8 cellular contexts compared by ENCODE assay signal in the genomic region with DNA sequence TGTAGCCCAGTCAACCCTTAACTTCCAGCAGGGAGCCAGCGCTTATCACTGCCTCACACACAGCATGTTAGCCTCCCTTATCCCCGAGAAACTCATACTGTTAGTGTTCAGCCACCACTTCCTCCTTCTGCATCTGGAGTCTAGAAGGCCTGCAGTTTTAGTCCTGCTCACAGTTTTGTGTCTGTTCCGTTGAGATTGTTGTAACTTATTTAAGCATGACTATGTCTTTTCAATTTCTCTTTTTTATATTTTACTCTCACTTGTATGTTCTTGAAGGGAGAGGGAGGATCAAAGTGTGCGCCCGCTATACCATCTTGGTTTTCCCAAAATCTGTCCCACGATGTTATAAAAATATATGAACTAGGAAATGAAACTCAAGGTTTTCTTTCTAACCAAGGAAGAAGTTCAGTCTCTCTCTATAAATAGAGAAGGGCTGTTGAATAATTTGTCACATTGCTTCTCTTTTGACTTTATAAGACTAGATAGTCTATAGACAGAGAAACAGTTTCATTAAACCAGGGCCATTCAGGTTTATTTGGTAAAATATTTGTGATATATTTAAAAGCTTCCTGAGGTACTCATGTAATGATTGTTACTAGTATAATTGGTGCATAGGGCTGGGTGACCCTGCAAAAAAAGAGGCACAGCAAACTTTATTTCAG. TPM values are rescaled to one million over a fixed set of nuclear protein-coding genes. Genes with fewer than 3 reads are reported as not detected.
A peak's percentile ranks its signal among the peaks of the same experiment; 100 is the strongest.
DNase-seq lines count a peak whose midpoint lies in the region; ATAC-seq and TF ChIP-seq lines count a peak whose summit lies in the region.
"Not testable (repeated sequence)": the region's sequence is repeated elsewhere in the genome, so short reads cannot be mapped to it uniquely, and the experiment has no call there.

No MANE protein-coding gene starts in this region.

- not testable (repeated sequence) for H3K9me3 ChIP-seq in BLaER1 treated with 17β-estradiol and CSF1 and Interleukin-3, amounts not matched to agents 10 nM and 100 nM (replicated peaks in 1 of 11); T-helper 17 cell (ENCODE audit: control insufficient read depth, low read length, poor library complexity, severe bottlenecking)

- peak overlapping the region; percentile 31 for H3K4me3 Mint-ChIP-seq in T-helper 17 cell
- H3K4me3 Mint-ChIP-seq in neural crest cell, result peak overlapping the region; percentile 65

- peak overlapping the region; percentile 49 to 92 (median 76) for H3K4me2 ChIP-seq in BLaER1 treated with 17β-estradiol and CSF1 and Interleukin-3, amounts not matched to agents 10 nM and 100 nM

- H3K4me1 Mint-ChIP-seq in T-helper 17 cell, neural crest cell: not testable (repeated sequence)

- H3K9me3 Mint-ChIP-seq in neural crest cell, result not testable (repeated sequence)

- peaks cover 30 to 43% (median 36%) of the 10 kb centered on the region in 10 experiments for H3K4me1 ChIP-seq in BLaER1 treated with 17β-estradiol and CSF1 and Interleukin-3, amounts not matched to agents 10 nM and 100 nM

- not testable (repeated sequence) for H3K27ac Mint-ChIP-seq in T-helper 17 cell; neural crest cell (ENCODE audit: unreplicated experiment)

- not testable (repeated sequence) for H3K36me3 Mint-ChIP-seq in T-helper 17 cell (ENCODE audit: low read depth); neural crest cell (ENCODE audit: low read depth)

- ATAC-seq in GM18868 (IDR thresholded peaks at IDR 0.05; ENCODE audit: unreplicated experiment) (peak; percentile 49), GM21529 (IDR thresholded peaks at IDR 0.05; ENCODE audit: unreplicated experiment) (peak; percentile 39), HG03565 (IDR thresholded peaks at IDR 0.05; ENCODE audit: unreplicated experiment) (peak; percentile 37)
- not testable (repeated sequence) for ATAC-seq in T-helper 17 cell

- peak overlapping the region; percentile 28 to 70 (median 60); a peak in 21 of 22 replicates for H3K9ac ChIP-seq in BLaER1 treated with 17β-estradiol and CSF1 and Interleukin-3, amounts not matched to agents 10 nM and 100 nM

- H3K4me3 ChIP-seq in BLaER1 treated with 17β-estradiol and CSF1 and Interleukin-3, amounts not matched to agents 10 nM and 100 nM, result peak overlapping the region in 6 of 10 experiments; percentile 10 to 24 (median 19); a peak in 6 of 20 replicates
- not testable (repeated sequence) for H3K4me3 ChIP-seq in choroid plexus epithelial cell (ENCODE audit: low read depth, low read length)

- not testable (repeated sequence) for TF ChIP-seq CTCF in choroid plexus epithelial cell (conservative IDR thresholded peaks at IDR 0.05; ENCODE audit: low read depth, low read length); neural crest cell (conservative IDR thresholded peaks at IDR 0.05)

- not testable (repeated sequence) for H3K27me3 Mint-ChIP-seq in T-helper 17 cell; neural crest cell (ENCODE audit: low read depth)

- DNase-seq in NOMO-1 (lab: John Stamatoyannopoulos, UW; ENCODE audit: unreplicated experiment in 2 of 2) (peak; percentile 34 to 71), choroid plexus epithelial cell (ENCODE audit: low read depth) (peak; percentile 51)
- not testable (repeated sequence) for DNase-seq in T-helper 17 cell; neural crest cell (ENCODE audit: low read depth, low spot score)

- not testable (repeated sequence) for H3K27me3 ChIP-seq in BLaER1 treated with 17β-estradiol and CSF1 and Interleukin-3, amounts not matched to agents 10 nM and 100 nM

- H3K27ac ChIP-seq in BLaER1 treated with 17β-estradiol and CSF1 and Interleukin-3, amounts not matched to agents 10 nM and 100 nM, result peak overlapping the region; percentile 43 to 80 (median 74); a peak in 21 of 22 replicates

- not testable (repeated sequence) for H4K20me1 ChIP-seq in BLaER1 treated with 17β-estradiol and CSF1 and Interleukin-3, amounts not matched to agents 10 nM and 100 nM

- not testable (repeated sequence) for H3K36me3 ChIP-seq in BLaER1 treated with 17β-estradiol and CSF1 and Interleukin-3, amounts not matched to agents 10 nM and 100 nM

RNA-seq across cellular contexts. Expression of a gene that starts 3.9 kb away (rescaled TPM):
- total RNA-seq in T-helper 17 cell (10 to 100 TPM; 18.6 to 50.9 TPM), neural crest cell (21.2 and 22.8 TPM in 2 replicates)
